32 cellular contexts compared by ENCODE assay signal in genomic region chr4:140382732-140383131, GRCh38. TPM values are rescaled to one million over a fixed set of nuclear protein-coding genes. Genes with fewer than 3 reads are reported as not detected.
"Had no signal": no experiment of that assay in that cellular context is flagged by ENCODE, and none has a peak within 500 bp of the region (broad histone marks: within the 10 kb centered on the region; RNA-seq: fewer than 3 reads in every experiment).

No MANE protein-coding gene starts in this region.

- H3K4me1 Mint-ChIP-seq: nephron progenitor cell; neural crest cell; stimulated activated memory B cell treated with anti-CD40 and anti-IgM and Interleukin-4, amounts not matched to agents 10 μg/mL and 1 μg/mL and 100 μg/mL, for 72 hours had no signal

- DNase-seq: naive thymus-derived CD8-positive, alpha-beta T cell; nephron progenitor cell; nucleus accumbens; pancreas; retina; spleen; stimulated activated CD4-positive, alpha-beta T cell treated with anti-CD3 and anti-CD28 coated beads, Interleukin-12 subunit alpha, Interleukin-12 subunit beta, amount 100 ng/mL, for 4 hours; stimulated activated CD4-positive, alpha-beta T cell treated with anti-CD3 and anti-CD28 coated beads, Interleukin-1b, Interleukin-23, amount 100 ng/mL, for 48 hours; stimulated activated CD4-positive, alpha-beta T cell treated with anti-CD3 and anti-CD28 coated beads, Interleukin-4, amount 100 ng/mL, for 1 hour; stimulated activated CD4-positive, alpha-beta T cell treated with anti-CD3 and anti-CD28 coated beads, Interleukin-4, amount 100 ng/mL, for 4 hours; stimulated activated CD8-positive, alpha-beta memory T cell treated with anti-CD3 and anti-CD28 coated beads, Interleukin-4, amount 100 ng/mL, for 48 hours; stimulated activated naive CD4-positive, alpha-beta T cell; stimulated activated naive CD8-positive, alpha-beta T cell treated with anti-CD3 and anti-CD28 coated beads, Interleukin-15, amount 100 ng/mL, for 72 hours; stimulated activated naive CD8-positive, alpha-beta T cell treated with anti-CD3 and anti-CD28 coated beads, Interleukin-15, Interleukin-2, amounts not matched to agents 100 U/mL and 50 U/mL, for 24 hours; substantia nigra; testis; tibial artery; transverse colon; upper lobe of right lung; uterus had no signal

- H3K9me3 ChIP-seq: neutrophil, pancreas, prostate gland, right atrium auricular region, spleen, suprapubic skin, testis, tibial artery, transverse colon, upper lobe of right lung, uterus had no signal

- H3K27ac Mint-ChIP-seq: naive thymus-derived CD8-positive, alpha-beta T cell; natural killer cell treated with Interleukin-12 subunit alpha and Interleukin-12 subunit beta and Interleukin-15 and Interleukin-18, amount 100 ng/mL, for 72 hours; nephron progenitor cell; stimulated activated memory B cell treated with anti-CD40 and anti-IgM and Interleukin-4, amounts not matched to agents 10 μg/mL and 1 μg/mL and 100 μg/mL, for 72 hours; stimulated activated naive CD8-positive, alpha-beta T cell treated with anti-CD3 and anti-CD28 coated beads, Interleukin-15, amount 100 ng/mL, for 72 hours; type B pancreatic cell had no signal

- H3K4me3 Mint-ChIP-seq: naive thymus-derived CD8-positive, alpha-beta T cell; natural killer cell treated with Interleukin-12 subunit alpha and Interleukin-12 subunit beta and Interleukin-15 and Interleukin-18, amount 100 ng/mL, for 72 hours; nephron progenitor cell; neural crest cell; stimulated activated memory B cell treated with anti-CD40 and anti-IgM and Interleukin-4, amounts not matched to agents 10 μg/mL and 1 μg/mL and 100 μg/mL, for 72 hours; stimulated activated naive CD8-positive, alpha-beta T cell treated with anti-CD3 and anti-CD28 coated beads, Interleukin-15, amount 100 ng/mL, for 72 hours; type B pancreatic cell had no signal

- H3K4me3 ChIP-seq: pancreas, prostate gland, right atrium auricular region, skin epidermis, smooth muscle cell, spleen, suprapubic skin, testis, tibial artery, transverse colon, upper lobe of right lung, uterus had no signal

- H3K36me3 ChIP-seq: neutrophil, pancreas, prostate gland, right atrium auricular region, uterus had no signal

- H3K36me3 Mint-ChIP-seq: natural killer cell treated with Interleukin-12 subunit alpha and Interleukin-12 subunit beta and Interleukin-15 and Interleukin-18, amount 100 ng/mL, for 72 hours had no signal

- H3K27me3 ChIP-seq: neutrophil, pancreas, right atrium auricular region, spleen, suprapubic skin, testis, tibial artery, transverse colon, upper lobe of right lung, uterus had no signal

- H3K27me3 Mint-ChIP-seq: naive thymus-derived CD8-positive, alpha-beta T cell; natural killer cell treated with Interleukin-12 subunit alpha and Interleukin-12 subunit beta and Interleukin-15 and Interleukin-18, amount 100 ng/mL, for 72 hours; stimulated activated memory B cell treated with anti-CD40 and anti-IgM and Interleukin-4, amounts not matched to agents 10 μg/mL and 1 μg/mL and 100 μg/mL, for 72 hours; stimulated activated naive CD8-positive, alpha-beta T cell treated with anti-CD3 and anti-CD28 coated beads, Interleukin-15, amount 100 ng/mL, for 72 hours; type B pancreatic cell had no signal

- H3K4me1 ChIP-seq: prostate gland, right atrium auricular region, spleen, suprapubic skin, testis, upper lobe of right lung, uterus had no signal

- H3K9me3 Mint-ChIP-seq: naive thymus-derived CD8-positive, alpha-beta T cell; natural killer cell treated with Interleukin-12 subunit alpha and Interleukin-12 subunit beta and Interleukin-15 and Interleukin-18, amount 100 ng/mL, for 72 hours; nephron progenitor cell; neural crest cell; stimulated activated memory B cell treated with anti-CD40 and anti-IgM and Interleukin-4, amounts not matched to agents 10 μg/mL and 1 μg/mL and 100 μg/mL, for 72 hours; stimulated activated naive CD8-positive, alpha-beta T cell treated with anti-CD3 and anti-CD28 coated beads, Interleukin-15, amount 100 ng/mL, for 72 hours; type B pancreatic cell had no signal

- ATAC-seq: naive thymus-derived CD8-positive, alpha-beta T cell; natural killer cell treated with Interleukin-12 subunit alpha and Interleukin-12 subunit beta and Interleukin-15 and Interleukin-18, amount 100 ng/mL, for 72 hours; sciatic nerve; stimulated activated memory B cell treated with anti-CD40 and anti-IgM and Interleukin-4, amounts not matched to agents 10 μg/mL and 1 μg/mL and 100 μg/mL, for 72 hours; stimulated activated naive CD8-positive, alpha-beta T cell treated with anti-CD3 and anti-CD28 coated beads, Interleukin-15, amount 100 ng/mL, for 72 hours; stimulated activated naive CD8-positive, alpha-beta T cell treated with anti-CD3 and anti-CD28 coated beads, Interleukin-15, Interleukin-2, amounts not matched to agents 100 U/mL and 50 U/mL, for 24 hours; upper lobe of right lung had no signal

- H3K27ac ChIP-seq: neutrophil, pancreas, prostate gland, right atrium auricular region, skin epidermis, spleen, suprapubic skin, testis, tibial artery, transverse colon, upper lobe of right lung, uterus had no signal

RNA-seq across cellular contexts. Expression of gene CLGN, which starts 44.7 kb away (rescaled TPM):
- total RNA-seq: naive thymus-derived CD8-positive, alpha-beta T cell; osteocyte had no signal
